2 cellular contexts compared by ENCODE assay signal in genomic region chr10:17214486-17214885, GRCh38.
TF ChIP-seq lines count a peak whose summit lies in the region.

No MANE protein-coding gene starts in this region.

TF ChIP-seq in A549, 52 proteins besides CTCF, POLR2A, EP300 and RAD21:
- no peak for TF ChIP-seq RFX5 (IDR thresholded peaks at IDR 0.05)
TF ChIP-seq in A549: peak in this region for 0.

TF ChIP-seq in endothelial cell of umbilical vein, 7 proteins besides CTCF, POLR2A, EP300 and RAD21:
- TF ChIP-seq POLR2AphosphoS5 (IDR thresholded peaks at IDR 0.05; ENCODE audit: insufficient read depth, low read depth, low read length) = no peak
- TF ChIP-seq EZH2 (IDR thresholded peaks at IDR 0.05; ENCODE audit: borderline replicate concordance, low read depth, low read length, severe bottlenecking) = no peak
